Comparison of ENCODE assay signal across 1 cellular context in genomic region chr15:70503073-70503745, GRCh38.
TF ChIP-seq lines count a peak whose summit lies in the region.

No MANE protein-coding gene starts in this region.

TF ChIP-seq in GM12878, 131 proteins besides CTCF, POLR2A, EP300 and RAD21 (continued from another document):
- TF ChIP-seq ZBTB4 (CRISPR knock-in tag; IDR thresholded peaks at IDR 0.05) = no peak
- TF ChIP-seq E2F4 (IDR thresholded peaks at IDR 0.05; ENCODE audit: low read depth, low read length) = no peak
- no peak for TF ChIP-seq HDGF (IDR thresholded peaks at IDR 0.05)
- TF ChIP-seq TCF3 (IDR thresholded peaks at IDR 0.05; ENCODE audit: borderline replicate concordance, insufficient read depth, low read depth, low read length) = no peak
